In genomic region chr16:68236804-68237242, GRCh38 we compare ENCODE assay signal across 8 cellular contexts. TPM values are rescaled to one million over a fixed set of nuclear protein-coding genes. Genes with fewer than 3 reads are reported as not detected.
DNase-seq lines count a peak whose midpoint lies in the region; ATAC-seq and TF ChIP-seq lines count a peak whose summit lies in the region.

No MANE protein-coding gene starts in this region.

- no peak for TF ChIP-seq POLR2A in breast epithelium (IDR thresholded peaks at IDR 0.05)

- TF ChIP-seq CTCF in AG04449 (IDR thresholded peaks at IDR 0.05; ENCODE audit: insufficient read depth, low read length, missing control alignments) (no peak), breast epithelium (IDR thresholded peaks at IDR 0.05) (no peak), lung (IDR thresholded peaks at IDR 0.05; ENCODE audit: control extremely low read depth, extremely low read depth) (no peak), upper lobe of right lung (IDR thresholded peaks at IDR 0.05) (no peak), WERI-Rb-1 (IDR thresholded peaks at IDR 0.05; ENCODE audit: low read depth, low read length) (no peak)

- intact Hi-C loops in breast epithelium (cut with DNase I; ENCODE audit: low total_unique reads): loop anchor here (10.0 kb wide), 1 partner anchor 152 kb away; the partner anchor contains the start of gene NFATC3
- intact Hi-C loops in upper lobe of right lung (cut with DNase I): loop anchor here (10.0 kb wide), 1 partner anchor 152 kb away; the partner anchor contains the start of gene NFATC3

- ATAC-seq in HG03045 (IDR thresholded peaks at IDR 0.05; ENCODE audit: unreplicated experiment) (peak; percentile 1), lung (ENCODE audit: insufficient read depth, low FRiP score) (no peak), upper lobe of right lung (no peak)

- no peaks in the 10 kb centered on the region for H3K36me3 ChIP-seq in breast epithelium
- peaks cover 0 to 6% of the 10 kb centered on the region in 2 donors for H3K36me3 ChIP-seq in lung (ENCODE audit: control insufficient read depth in 2 of 2, insufficient read depth in 2 of 2, low read length in 2 of 2)
- peaks cover under 1% of the 10 kb centered on the region for H3K36me3 ChIP-seq in upper lobe of right lung
- H3K36me3 ChIP-seq in WERI-Rb-1: no peaks in the 10 kb centered on the region; the same call in 1 of the 2 replicates

- 5 to 12% methylated on average over 21 of the region's 21 CpGs for WGBS in lung, 2 donors

- no peaks in the 10 kb centered on the region for H3K9me3 ChIP-seq in breast epithelium
- no peaks in the 10 kb centered on the region for H3K9me3 ChIP-seq in lung (ENCODE audit: control insufficient read depth in 2 of 2, insufficient read depth in 1 of 2, low read length in 1 of 2)
- H3K9me3 ChIP-seq in upper lobe of right lung: no peaks in the 10 kb centered on the region
- no peaks in the 10 kb centered on the region for H3K9me3 ChIP-seq in WERI-Rb-1 (ENCODE audit: severe bottlenecking)

- H3K27me3 ChIP-seq in breast epithelium (no peaks in the 10 kb centered on the region), lung (ENCODE audit: control insufficient read depth, insufficient read depth) (no peaks in the 10 kb centered on the region), upper lobe of right lung (no peaks in the 10 kb centered on the region), WERI-Rb-1 (ENCODE audit: insufficient read depth, low read depth, severe bottlenecking) (no peaks in the 10 kb centered on the region)

- H3K4me3 ChIP-seq in AG04449 (ENCODE audit: low read depth, low read length) (peak overlapping the region; percentile 62), breast epithelium (peak overlapping the region; percentile 59 to 72 (median 68)), lung (peak overlapping the region; percentile 60), upper lobe of right lung (peak overlapping the region; percentile 71), WERI-Rb-1 (ENCODE audit: low read depth, low read length) (no peak overlapping the region)

- H3K4me1 ChIP-seq in breast epithelium (no peaks in the 10 kb centered on the region), lung (ENCODE audit: control insufficient read depth in 2 of 2, insufficient read depth in 2 of 2, low read length in 2 of 2) (peaks cover 10 to 15% of the 10 kb centered on the region in 2 donors), upper lobe of right lung (peaks cover 29% of the 10 kb centered on the region)

- DNase-seq in AG04449 (ENCODE audit: low read depth, low spot score) (no peak), breast epithelium (ENCODE audit: low spot score in 2 of 2) (no peak), lung (ENCODE audit: low spot score) (no peak), upper lobe of right lung (peak; percentile 69), middle frontal gyrus (ENCODE audit: extremely low spot score, low spot score) (no peak), WERI-Rb-1 (no peak), DMS153 treated with DMSO at 0.1 percent for 48 hours (lab: John Stamatoyannopoulos, UW; ENCODE audit: unreplicated experiment) (no peak)

- peak overlapping the region; percentile 90 to 94 for H3K27ac ChIP-seq in breast epithelium
- H3K27ac ChIP-seq in lung (ENCODE audit: low read depth in 1 of 2, low read length in 1 of 2): peak overlapping the region; percentile 77 to 96
- peak overlapping the region; percentile 93 for H3K27ac ChIP-seq in upper lobe of right lung
- H3K27ac ChIP-seq in WERI-Rb-1: no peak overlapping the region

- CTCF ChIA-PET in AG04449 (lab: Yijun Ruan, JAX): interaction anchor here (1.0 to 3.7 kb wide), 8 partner anchors 9 to 171 kb away, joined by 3 to 35 read pairs (median 6); partner anchors contain the start of gene SLC7A6

- POLR2A ChIA-PET in AG04449 (lab: Yijun Ruan, JAX): interaction anchor here (1.0 to 1.9 kb wide), 5 partner anchors 27 to 270 kb away, joined by 3 to 13 read pairs (median 4); partner anchors contain the start of genes PRMT7, SLC7A6 and SLC7A6OS

RNA-seq across cellular contexts. Expression of gene ESRP2, which starts 0.9 kb away (rescaled TPM):
- 10 to 100 TPM in 2 of 3 donors, under 1 TPM in 1; 0.80 to 58.0 (median 26.5) TPM for total RNA-seq in breast epithelium
- total RNA-seq in lung: 10 to 100 TPM; 43.8 to 65.5 TPM
- polyA plus RNA-seq in lung: 10 to 100 TPM; 22.5 to 34.8 TPM
- 61.0 TPM for total RNA-seq in upper lobe of right lung

RNA-seq across cellular contexts. Expression of gene PLA2G15, which starts 8.3 kb away (rescaled TPM):
- total RNA-seq in breast epithelium (10 to 100 TPM; 15.4 to 34.7 (median 19.8) TPM), lung (10 to 100 TPM; 15.6 to 42.4 TPM), upper lobe of right lung (30.4 TPM)
- polyA plus RNA-seq in lung: 10 to 100 TPM; 11.0 to 23.7 TPM

RNA-seq across cellular contexts. Expression of gene SLC7A6, which starts 27.5 kb away (rescaled TPM):
- total RNA-seq in breast epithelium: 100 to 1,000 TPM in 1 of 3 donors, 10 to 100 TPM in 2; 43.2 to 284 (median 65.2) TPM
- 10 to 100 TPM; 25.8 to 36.2 TPM for total RNA-seq in lung
- 10 to 100 TPM in 1 of 2 donors, 1 to 10 TPM in 1; 8.9 to 14.2 TPM for polyA plus RNA-seq in lung
- 61.9 TPM for total RNA-seq in upper lobe of right lung
